ENCODE assay signal across 7 cellular contexts in the genomic region with DNA sequence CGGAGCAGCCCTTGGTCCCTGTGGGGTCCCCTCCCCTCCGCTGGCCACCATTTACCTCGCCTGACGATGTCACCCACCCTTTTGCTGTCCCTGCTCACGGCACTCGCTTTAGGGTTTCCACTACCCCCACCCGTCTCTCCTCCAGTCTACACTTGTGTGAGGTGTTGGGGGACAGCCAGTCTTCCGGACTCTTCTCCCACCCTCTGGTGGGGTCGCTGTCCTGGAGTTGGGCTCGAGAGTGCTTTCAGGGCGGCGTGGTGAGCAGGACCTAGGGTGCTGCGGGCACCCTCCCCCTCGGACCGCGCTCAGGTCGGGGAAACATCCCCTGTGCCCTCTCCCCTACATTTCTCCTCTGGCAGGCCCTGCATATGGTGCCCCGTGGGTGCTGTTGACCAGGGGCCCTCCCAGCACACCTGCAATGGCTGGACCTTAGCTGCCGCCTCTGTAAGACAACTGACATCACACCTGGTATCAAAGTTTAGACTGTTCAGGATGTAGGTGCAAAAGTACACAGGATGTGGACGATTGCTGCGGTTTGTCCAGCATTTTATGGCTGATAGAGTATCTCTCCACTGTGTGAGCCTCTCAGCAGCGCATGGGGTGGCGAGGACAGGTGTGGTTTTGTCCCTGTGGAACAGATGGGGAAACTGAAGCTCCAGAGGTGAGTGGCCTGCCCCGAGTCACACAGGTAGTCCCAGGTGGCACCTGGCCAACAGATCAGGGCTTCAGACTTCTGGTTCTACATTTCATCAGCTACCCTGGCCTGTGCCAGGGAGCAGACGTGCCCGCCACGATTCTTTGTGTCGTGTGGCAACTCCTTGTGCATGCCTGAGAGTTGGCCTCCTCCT.
DNase-seq lines count a peak whose midpoint lies in the region; ATAC-seq and FAIRE-seq lines count a peak whose summit lies in the region.

No MANE protein-coding gene starts in this region.

- H3K9me3 ChIP-seq in duodenal mucosa (ENCODE audit: control insufficient read depth in 1 of 2, low read length in 2 of 2) (no peaks in the 10 kb centered on the region), muscle layer of colon (ENCODE audit: low read length) (no peaks in the 10 kb centered on the region)

- no peaks in the 10 kb centered on the region for H3K27me3 ChIP-seq in duodenal mucosa (ENCODE audit: control insufficient read depth in 1 of 2, insufficient read depth in 2 of 2, low read length in 2 of 2)
- H3K27me3 ChIP-seq in muscle layer of colon (ENCODE audit: control insufficient read depth in 1 of 2, insufficient read depth in 2 of 2, low read length in 2 of 2) = no peaks in the 10 kb centered on the region

- H3K9ac ChIP-seq in duodenal mucosa (ENCODE audit: low read depth in 1 of 2, low read length in 2 of 2) (peak overlapping the region; percentile 94 to 95), muscle layer of colon (ENCODE audit: low read length) (peak overlapping the region; percentile 72)

- peak; percentile 74 for FAIRE-seq in GM19239 (lab: Jason Lieb, UNC)

- DNase-seq in GM19239 (ENCODE audit: insufficient read length, low spot score) = no peak
- peak; percentile 89 for DNase-seq in RPMI8226

- H3K4me1 ChIP-seq in duodenal mucosa (ENCODE audit: control insufficient read depth in 1 of 2, insufficient read depth in 2 of 2, low read length in 2 of 2) = peaks cover 60 to 67% of the 10 kb centered on the region in 2 donors
- peaks cover 71% of the 10 kb centered on the region for H3K4me1 ChIP-seq in muscle layer of colon (ENCODE audit: insufficient read depth, low read length)

- H3K4me3 ChIP-seq in duodenal mucosa (ENCODE audit: low read depth in 1 of 2, low read length in 2 of 2) = peak overlapping the region; percentile 79 to 94
- peak overlapping the region; percentile 51 to 75 for H3K4me3 ChIP-seq in muscle layer of colon (ENCODE audit: low read depth in 1 of 2, low read length in 2 of 2)

- ATAC-seq in GM21381 (IDR thresholded peaks at IDR 0.05; ENCODE audit: unreplicated experiment) (no peak), HG03439 (IDR thresholded peaks at IDR 0.05; ENCODE audit: unreplicated experiment) (no peak), HG03442 (IDR thresholded peaks at IDR 0.05; ENCODE audit: unreplicated experiment) (no peak)

- H3K36me3 ChIP-seq in duodenal mucosa (ENCODE audit: control insufficient read depth in 1 of 2, insufficient read depth in 2 of 2, low read length in 2 of 2) (peaks cover 10 to 23% of the 10 kb centered on the region in 2 donors), muscle layer of colon (ENCODE audit: insufficient read depth, low read length) (no peaks in the 10 kb centered on the region)

- peak overlapping the region; percentile 90 for H3K27ac ChIP-seq in duodenal mucosa (ENCODE audit: low read depth, low read length)
- H3K27ac ChIP-seq in muscle layer of colon (ENCODE audit: low read depth, low read length) = peak overlapping the region; percentile 76
